ENCODE assay signal across 8 cellular contexts in genomic region chr6:27809939-27810767, GRCh38.
A peak's percentile ranks its signal among the peaks of the same experiment; 100 is the strongest.
DNase-seq lines count a peak whose midpoint lies in the region; ATAC-seq and TF ChIP-seq lines count a peak whose summit lies in the region.

No MANE protein-coding gene starts in this region.

- H3K9me3 Mint-ChIP-seq in activated naive CD4-positive, alpha-beta T cell treated with anti-CD3 and anti-CD28 coated beads, Interleukin-2, amount 10 ng/mL, durations not matched to agents 7 days and 5 days, result no peaks in the 10 kb centered on the region

- H3K27me3 ChIP-seq in Loucy (ENCODE audit: insufficient read depth, low read length, poor library complexity, severe bottlenecking) (no peaks in the 10 kb centered on the region), neutrophil (peaks cover 23% of the 10 kb centered on the region), upper lobe of right lung (peaks cover 7% of the 10 kb centered on the region)

- ATAC-seq in upper lobe of right lung, result peak; percentile 83

- peak overlapping the region; percentile 89 for H3K4me3 Mint-ChIP-seq in activated naive CD4-positive, alpha-beta T cell treated with anti-CD3 and anti-CD28 coated beads, Interleukin-2, amount 10 ng/mL, durations not matched to agents 7 days and 5 days

- peaks cover 21% of the 10 kb centered on the region for H3F3A ChIP-seq in Loucy (ENCODE audit: low read depth)

- peak overlapping the region; percentile 77 for H3K27ac ChIP-seq in neutrophil
- H3K27ac ChIP-seq in upper lobe of right lung, result peak overlapping the region; percentile 95

- TF ChIP-seq CTCF in Loucy (conservative IDR thresholded peaks at IDR 0.05; ENCODE audit: low read length) (no peak), neutrophil (IDR thresholded peaks at IDR 0.05) (no peak), upper lobe of right lung (IDR thresholded peaks at IDR 0.05) (no peak)

- peak overlapping the region; percentile 90 for H3K4me2 ChIP-seq in Loucy (ENCODE audit: low read depth, low read length, poor library complexity, severe bottlenecking)

- H3K27ac Mint-ChIP-seq in activated naive CD4-positive, alpha-beta T cell treated with anti-CD3 and anti-CD28 coated beads, Interleukin-2, amount 10 ng/mL, durations not matched to agents 7 days and 5 days, result peak overlapping the region; percentile 100

- H3K9me3 ChIP-seq in Loucy (ENCODE audit: insufficient read depth, low read depth, low read length), result no peaks in the 10 kb centered on the region
- no peaks in the 10 kb centered on the region for H3K9me3 ChIP-seq in neutrophil
- H3K9me3 ChIP-seq in upper lobe of right lung, result no peaks in the 10 kb centered on the region

- DNase-seq in EH (ENCODE audit: low read depth), result peak; percentile 98
- DNase-seq in H4 (ENCODE audit: low spot score), result peak; percentile 97
- peak; percentile 93 for DNase-seq in SIG-M5 (lab: John Stamatoyannopoulos, UW)
- DNase-seq in activated naive CD4-positive, alpha-beta T cell treated with anti-CD3 and anti-CD28 coated beads, Interleukin-2, amount 10 ng/mL, durations not matched to agents 7 days and 5 days, result peak; percentile 87
- DNase-seq in globus pallidus (ENCODE audit: low spot score), result peak; percentile 62
- DNase-seq in upper lobe of right lung, result peak; percentile 81

- intact Hi-C loops in upper lobe of right lung (cut with DNase I), result no loop called here

- H3K36me3 ChIP-seq in Loucy (ENCODE audit: insufficient read depth, low read length), result no peaks in the 10 kb centered on the region
- no peaks in the 10 kb centered on the region for H3K36me3 ChIP-seq in neutrophil
- H3K36me3 ChIP-seq in upper lobe of right lung, result no peaks in the 10 kb centered on the region

- H3K4me3 ChIP-seq in Loucy (ENCODE audit: low read length, poor library complexity, severe bottlenecking), result peak overlapping the region; percentile 85
- peak overlapping the region; percentile 66 to 80 for H3K4me3 ChIP-seq in neutrophil (ENCODE audit: low read depth in 1 of 2, low read length in 1 of 2)
- H3K4me3 ChIP-seq in upper lobe of right lung, result peak overlapping the region; percentile 71

- H2AFZ ChIP-seq in Loucy (ENCODE audit: low read length), result no peak overlapping the region

- H3K9me2 ChIP-seq in Loucy (replicated peaks; ENCODE audit: low read depth, low read length), result no peaks in the 10 kb centered on the region

- peaks cover 10% of the 10 kb centered on the region for H3K36me3 Mint-ChIP-seq in activated naive CD4-positive, alpha-beta T cell treated with anti-CD3 and anti-CD28 coated beads, Interleukin-2, amount 10 ng/mL, durations not matched to agents 7 days and 5 days

- peaks cover 5% of the 10 kb centered on the region for H3K27me3 Mint-ChIP-seq in activated naive CD4-positive, alpha-beta T cell treated with anti-CD3 and anti-CD28 coated beads, Interleukin-2, amount 10 ng/mL, durations not matched to agents 7 days and 5 days

- peaks cover 13% of the 10 kb centered on the region; the same call in 1 of the 2 replicates for H3K79me2 ChIP-seq in Loucy (ENCODE audit: insufficient read depth, low read length)

- H3K4me1 ChIP-seq in Loucy (ENCODE audit: insufficient read depth, low read length, poor library complexity, severe bottlenecking), result peaks cover 60% of the 10 kb centered on the region
- H3K4me1 ChIP-seq in neutrophil (ENCODE audit: control insufficient read depth in 1 of 2, insufficient read depth in 1 of 2, low read depth in 1 of 2, low read length in 1 of 2), result peaks cover 46 to 54% of the 10 kb centered on the region in 2 experiments
- H3K4me1 ChIP-seq in upper lobe of right lung, result no peaks in the 10 kb centered on the region

- H4K20me1 ChIP-seq in Loucy (ENCODE audit: insufficient read depth, low read length, poor library complexity, severe bottlenecking), result no peaks in the 10 kb centered on the region

- CTCF ChIA-PET in activated naive CD4-positive, alpha-beta T cell treated with anti-CD3 and anti-CD28 coated beads, Interleukin-2, amount 10 ng/mL, durations not matched to agents 7 days and 5 days (lab: Charles Lee), result interaction anchor here (1.2 kb wide), 1 partner anchor 11 kb away, joined by 3 read pairs; no protein-coding TSS in a partner anchor

- H3K9ac ChIP-seq in Loucy (ENCODE audit: low read depth, low read length, poor library complexity, severe bottlenecking), result peak overlapping the region; percentile 92

- H3K4me1 Mint-ChIP-seq in activated naive CD4-positive, alpha-beta T cell treated with anti-CD3 and anti-CD28 coated beads, Interleukin-2, amount 10 ng/mL, durations not matched to agents 7 days and 5 days, result peaks cover 69% of the 10 kb centered on the region

Comparison
In these comparisons a context has a peak if more than half of its experiments do, and no peak if none do; other contexts are left out.
1. Peak in every context shown above with its lines: DNase-seq, ATAC-seq, H3K4me3 ChIP-seq and H3K27ac ChIP-seq.